Comparison of ENCODE assay signal across 15 cellular contexts in genomic region chr11:25423436-25424184, GRCh38.
DNase-seq lines count a peak whose midpoint lies in the region; ATAC-seq and TF ChIP-seq lines count a peak whose summit lies in the region.
"Had no signal": no experiment of that assay in that cellular context is flagged by ENCODE, and none has a peak within 500 bp of the region (broad histone marks: within the 10 kb centered on the region; RNA-seq: fewer than 3 reads in every experiment).

No MANE protein-coding gene starts in this region.

- no peaks in the 10 kb centered on the region for H3K9me3 ChIP-seq in tibial nerve
- H3K9me3 ChIP-seq: BLaER1, gastrocnemius medialis had no signal

- H3K27me3 ChIP-seq in brain microvascular endothelial cell (replicated peaks) (no peaks in the 10 kb centered on the region), tibial nerve (no peaks in the 10 kb centered on the region)
- H3K27me3 ChIP-seq: BLaER1, gastrocnemius medialis had no signal

- H3K4me3 ChIP-seq in brain microvascular endothelial cell (ENCODE audit: low read depth, low read length), result no peak overlapping the region
- H3K4me3 ChIP-seq in skeletal muscle cell (ENCODE audit: low read depth, low read length), result no peak overlapping the region
- H3K4me3 ChIP-seq in tibial nerve, result no peak overlapping the region
- H3K4me3 ChIP-seq: BLaER1, gastrocnemius medialis had no signal

- peak; percentile 64 for DNase-seq in HT1080 (ENCODE audit: low read depth)
- DNase-seq in brain microvascular endothelial cell, result peak; percentile 20
- peak; percentile 43 for DNase-seq in fibroblast of the conjunctiva (ENCODE audit: low read depth)
- DNase-seq in skeletal muscle cell (ENCODE audit: low read depth), result peak; percentile 45
- no peak for DNase-seq in NCI-H1694 (lab: John Stamatoyannopoulos, UW)
- no peak for DNase-seq in tibial nerve (ENCODE audit: low spot score in 2 of 2)
- DNase-seq: activated CD8-positive, alpha-beta T cell treated with anti-CD3 and anti-CD28 coated beads, Interleukin-2, amount 10 ng/mL, durations not matched to agents 7 days and 5 days; gastrocnemius medialis; islet precursor cell; NCI-H1092 treated with DMSO at 0.1 percent for 48 hours had no signal

- TF ChIP-seq EP300 in tibial nerve (IDR thresholded peaks at IDR 0.05), result peak in 1 of 2 donors; percentile 42

- ATAC-seq in HG03175 (IDR thresholded peaks at IDR 0.05; ENCODE audit: unreplicated experiment), result no peak
- ATAC-seq in HG03457 (IDR thresholded peaks at IDR 0.05; ENCODE audit: unreplicated experiment), result no peak
- ATAC-seq: activated CD8-positive, alpha-beta T cell treated with anti-CD3 and anti-CD28 coated beads, Interleukin-2, amount 10 ng/mL, durations not matched to agents 7 days and 5 days; activated T-helper 17 cell treated with anti-CD3 and anti-CD28 coated beads, Interleukin-2, amount 50 U/mL, for 72 hours had no signal

- no peak for TF ChIP-seq POLR2A in tibial nerve (IDR thresholded peaks at IDR 0.05)

- WGBS in tibial nerve, 2 donors, result 23 to 29% methylated on average over 8 of the region's 8 CpGs

- TF ChIP-seq CTCF in brain microvascular endothelial cell (IDR thresholded peaks at IDR 0.05; ENCODE audit: low read depth, low read length, missing control alignments) (no peak), tibial nerve (IDR thresholded peaks at IDR 0.05) (no peak)

- H3K27ac ChIP-seq in brain microvascular endothelial cell (peak overlapping the region; percentile 34), tibial nerve (peak overlapping the region in 1 of 4 donors; percentile 38)
- H3K27ac ChIP-seq: BLaER1, parathyroid adenoma had no signal

- H3K36me3 ChIP-seq in brain microvascular endothelial cell (replicated peaks), result no peaks in the 10 kb centered on the region
- H3K36me3 ChIP-seq in tibial nerve, result no peaks in the 10 kb centered on the region
- H3K36me3 ChIP-seq: BLaER1, gastrocnemius medialis had no signal

- in situ Hi-C loops in brain microvascular endothelial cell (cut with HindIII; ENCODE audit: low pct_ligation_motif_present, low sequenced_read_pairs), result no loop called here

- H3K4me1 ChIP-seq in tibial nerve, result peaks cover 0 to 5% (median 0%) of the 10 kb centered on the region in 4 donors
- H3K4me1 ChIP-seq: BLaER1, gastrocnemius medialis, parathyroid adenoma had no signal

Comparison
In these comparisons a context has a peak if more than half of its experiments do, and no peak if none do; other contexts are left out.
1. DNase-seq: peak in HT1080 (single experiment), brain microvascular endothelial cell (single experiment), fibroblast of the conjunctiva (single experiment) and skeletal muscle cell (single experiment); none in NCI-H1694 (single experiment) and tibial nerve (0 of 2).